ENCODE assay signal across 1 cellular context in genomic region chr19:8302734-8303133, GRCh38.
TF ChIP-seq lines count a peak whose summit lies in the region.

No MANE protein-coding gene starts in this region.

TF ChIP-seq in IMR-90, 13 proteins besides CTCF, POLR2A, EP300 and RAD21:
- TF ChIP-seq RCOR1 (IDR thresholded peaks at IDR 0.05; ENCODE audit: insufficient replicate concordance, low read length) (no peak), SMC3 (IDR thresholded peaks at IDR 0.05; ENCODE audit: low read depth, low read length) (no peak), CHD1 (IDR thresholded peaks at IDR 0.05; ENCODE audit: low read depth, low read length) (no peak), FOS (IDR thresholded peaks at IDR 0.05; ENCODE audit: low read depth, low read length) (no peak)
